In the genomic region with DNA sequence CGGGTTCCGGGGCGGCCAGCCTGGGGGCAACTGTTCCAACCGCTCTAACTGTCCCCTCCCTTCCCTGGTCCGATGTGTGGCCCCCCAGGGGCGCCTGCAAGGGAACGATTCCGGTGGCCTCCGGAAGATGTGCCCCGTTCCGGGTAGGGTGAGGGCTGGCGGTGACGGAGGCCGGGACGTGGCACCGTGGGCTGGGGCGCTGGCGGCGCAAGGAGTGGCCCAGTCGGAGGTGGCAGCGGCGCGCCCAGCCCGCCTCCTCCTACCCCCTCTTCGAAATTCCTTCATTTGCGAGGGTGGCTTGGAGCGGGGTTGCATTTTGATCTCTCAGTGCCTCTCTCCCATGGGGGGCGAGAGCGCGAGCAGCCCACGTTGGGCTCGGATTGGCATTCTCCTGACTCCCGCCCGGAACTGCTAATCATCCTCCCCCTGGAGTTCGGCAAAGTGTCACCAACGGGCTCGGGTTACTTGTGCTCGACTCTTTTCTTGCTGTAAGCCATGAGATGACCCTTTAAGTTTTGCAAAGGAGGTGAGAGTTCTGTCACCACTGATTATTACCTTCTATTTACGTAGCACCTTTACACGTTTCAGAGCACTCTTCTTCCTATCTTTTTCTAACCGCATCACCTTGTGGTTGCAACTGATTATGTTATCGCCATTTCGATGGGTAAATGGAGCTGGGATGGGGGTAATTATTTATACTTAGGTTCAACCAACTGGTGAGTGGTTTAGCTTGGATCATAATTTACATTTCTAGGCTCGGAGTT, we compare ENCODE assay signal across 8 cellular contexts. TPM values are rescaled to one million over a fixed set of nuclear protein-coding genes. Genes with fewer than 3 reads are reported as not detected.
DNase-seq lines count a peak whose midpoint lies in the region; ATAC-seq and TF ChIP-seq lines count a peak whose summit lies in the region.

No MANE protein-coding gene starts in this region.

- TF ChIP-seq POLR2A in prostate gland (IDR thresholded peaks at IDR 0.05): no peak

- TF ChIP-seq CTCF in GM20000 (IDR thresholded peaks at IDR 0.05; ENCODE audit: extremely low read depth, missing control alignments) (no peak), prostate gland (IDR thresholded peaks at IDR 0.05) (peak in 1 of 4 experiments; percentile 16)

- H3K36me3 ChIP-seq in SK-N-MC (ENCODE audit: insufficient read depth, low read length) (peaks cover 12% of the 10 kb centered on the region), prostate gland (no peaks in the 10 kb centered on the region), urinary bladder (ENCODE audit: insufficient read depth) (peaks cover 4% of the 10 kb centered on the region)

- H3K4me1 Mint-ChIP-seq in activated naive CD8-positive, alpha-beta T cell treated with anti-CD3 and anti-CD28 coated beads, Interleukin-2, amount 50 U/mL, for 24 hours: peaks cover 46% of the 10 kb centered on the region

- peak overlapping the region; percentile 76 for H3K27ac ChIP-seq in SK-N-MC
- peak overlapping the region; percentile 99 to 100 for H3K27ac ChIP-seq in prostate gland
- H3K27ac ChIP-seq in urinary bladder (ENCODE audit: low read depth): peak overlapping the region; percentile 99

- H3K4me1 ChIP-seq in prostate gland (replicated peaks): no peaks in the 10 kb centered on the region
- H3K4me1 ChIP-seq in urinary bladder (ENCODE audit: insufficient read depth): no peaks in the 10 kb centered on the region

- ATAC-seq in activated naive CD8-positive, alpha-beta T cell treated with anti-CD3 and anti-CD28 coated beads, Interleukin-2, amount 50 U/mL, for 24 hours: peak; percentile 72
- ATAC-seq in left cardiac atrium: peak; percentile 71 to 85

- peak; percentile 68 for DNase-seq in Caki2 (ENCODE audit: low read depth)
- peak; percentile 61 for DNase-seq in GM20000 (ENCODE audit: low spot score)
- DNase-seq in HS-5 (ENCODE audit: low read depth): peak; percentile 19
- DNase-seq in SK-N-MC (ENCODE audit: low read depth, low spot score): no peak
- DNase-seq in activated naive CD8-positive, alpha-beta T cell treated with anti-CD3 and anti-CD28 coated beads, Interleukin-2, amount 50 U/mL, for 24 hours: peak; percentile 66
- peak; percentile 74 for DNase-seq in left cardiac atrium
- peak; percentile 41 for DNase-seq in prostate gland (ENCODE audit: low spot score)

- in situ Hi-C loops in Caki2 (cut with HindIII; ENCODE audit: low pct_unique_long_range_greater_than_20kb, low sequenced_read_pairs): no loop called here

- H3K4me3 Mint-ChIP-seq in activated naive CD8-positive, alpha-beta T cell treated with anti-CD3 and anti-CD28 coated beads, Interleukin-2, amount 50 U/mL, for 24 hours: peak overlapping the region; percentile 97

- H3K27me3 Mint-ChIP-seq in activated naive CD8-positive, alpha-beta T cell treated with anti-CD3 and anti-CD28 coated beads, Interleukin-2, amount 50 U/mL, for 24 hours: no peaks in the 10 kb centered on the region

- H3K9me3 ChIP-seq in SK-N-MC (ENCODE audit: low read depth, low read length) (no peaks in the 10 kb centered on the region), prostate gland (no peaks in the 10 kb centered on the region)

- peaks cover 16% of the 10 kb centered on the region for H3K36me3 Mint-ChIP-seq in activated naive CD8-positive, alpha-beta T cell treated with anti-CD3 and anti-CD28 coated beads, Interleukin-2, amount 50 U/mL, for 24 hours (ENCODE audit: low read depth)

- WGBS in prostate gland: under 1% methylated on average over 42 of the region's 44 CpGs
- WGBS in urinary bladder: under 1% methylated on average over 44 of the region's 44 CpGs

- H3K9ac ChIP-seq in SK-N-MC (ENCODE audit: insufficient read length): peak overlapping the region; percentile 95

- H3K27ac Mint-ChIP-seq in activated naive CD8-positive, alpha-beta T cell treated with anti-CD3 and anti-CD28 coated beads, Interleukin-2, amount 50 U/mL, for 24 hours: peak overlapping the region; percentile 94

- peak overlapping the region; percentile 92 for H3K4me3 ChIP-seq in SK-N-MC
- peak overlapping the region; percentile 89 to 99 for H3K4me3 ChIP-seq in prostate gland
- H3K4me3 ChIP-seq in urinary bladder (ENCODE audit: low read depth, low read length): peak overlapping the region; percentile 87

- H3K27me3 ChIP-seq in prostate gland (replicated peaks; ENCODE audit: insufficient read depth): no peaks in the 10 kb centered on the region

- no peaks in the 10 kb centered on the region for H3K9me3 Mint-ChIP-seq in activated naive CD8-positive, alpha-beta T cell treated with anti-CD3 and anti-CD28 coated beads, Interleukin-2, amount 50 U/mL, for 24 hours

- intact Hi-C loops in left cardiac atrium (cut with DNase I): no loop called here
- intact Hi-C loops in prostate gland (cut with DNase I): loop anchor here (2.0 to 5.0 kb wide), 2 partner anchors 59 to 194 kb away; a partner anchor contains a TSS

RNA-seq across cellular contexts. Expression of a gene that starts 0.7 kb away (rescaled TPM):
- 29.1 and 46.7 TPM in 2 replicates for total RNA-seq in Caki2 (2014; rRNA removed; shearing (Covaris generic); ENCODE audit: low replicate concordance)
- total RNA-seq in left cardiac atrium (10 to 100 TPM; 27.8 to 48.8 TPM), prostate gland (10 to 100 TPM; 32.5 to 62.2 TPM), urinary bladder (57.4 TPM)
- polyA plus RNA-seq in urinary bladder: 43.9 TPM

RNA-seq across cellular contexts. Expression of a gene that starts 38.7 kb away (rescaled TPM):
- total RNA-seq in Caki2 (2014; rRNA removed; shearing (Covaris generic); ENCODE audit: low replicate concordance): not detected in 2 replicates
- total RNA-seq in left cardiac atrium (not detected), prostate gland (not detected), urinary bladder (not detected)
- polyA plus RNA-seq in urinary bladder: not detected

RNA-seq across cellular contexts. Expression of a gene that starts 53.4 kb away (rescaled TPM):
- total RNA-seq in Caki2 (2014; rRNA removed; shearing (Covaris generic); ENCODE audit: low replicate concordance): 2,280 and 2,521 TPM in 2 replicates
- 1,000 to 10,000 TPM; 1,025 to 1,062 TPM for total RNA-seq in left cardiac atrium
- total RNA-seq in prostate gland: 1,000 to 10,000 TPM; 1,762 to 3,819 TPM
- total RNA-seq in urinary bladder: 3,064 TPM
- 3,805 TPM for polyA plus RNA-seq in urinary bladder
